In genomic region chr10:133306941-133307379, GRCh38 we compare ENCODE assay signal across 11 cellular contexts. TPM values are rescaled to one million over a fixed set of nuclear protein-coding genes. Genes with fewer than 3 reads are reported as not detected.
A peak's percentile ranks its signal among the peaks of the same experiment; 100 is the strongest.
DNase-seq lines count a peak whose midpoint lies in the region; ATAC-seq, FAIRE-seq and TF ChIP-seq lines count a peak whose summit lies in the region.
"Had no signal": no experiment of that assay in that cellular context is flagged by ENCODE, and none has a peak within 500 bp of the region (broad histone marks: within the 10 kb centered on the region; RNA-seq: fewer than 3 reads in every experiment).

No MANE protein-coding gene starts in this region.

- POLR2A ChIA-PET in activated CD4-positive, alpha-beta memory T cell treated with anti-CD3 and anti-CD28 coated beads, Interleukin-2, amount 10 ng/mL, durations not matched to agents 7 days and 5 days (lab: Charles Lee) = interaction anchor here (1.1 to 2.2 kb wide), 6 partner anchors 8 to 48 kb away, joined by 3 to 18 read pairs (median 5); no protein-coding TSS in a partner anchor

- H3K4me2 ChIP-seq in keratinocyte (ENCODE audit: control insufficient read depth, extremely low read depth, insufficient read depth, low read depth, low read length) = peak overlapping the region; percentile 86

- peaks cover 3% of the 10 kb centered on the region for H4K20me1 ChIP-seq in keratinocyte (ENCODE audit: control insufficient read depth, extremely low read depth, insufficient read depth, low read length)

- H3K36me3 Mint-ChIP-seq in activated T-cell treated with anti-CD3 and anti-CD28 coated beads, Interleukin-2, amount 50 U/mL, for 24 hours (ENCODE audit: low read depth) = peaks cover 68% of the 10 kb centered on the region
- H3K36me3 Mint-ChIP-seq in activated CD4-positive, alpha-beta memory T cell treated with anti-CD3 and anti-CD28 coated beads, Interleukin-2, amount 10 ng/mL, durations not matched to agents 7 days and 5 days (ENCODE audit: low read depth) = peaks cover 24% of the 10 kb centered on the region
- peaks cover 16 to 34% of the 10 kb centered on the region in 2 donors for H3K36me3 Mint-ChIP-seq in stimulated activated naive B cell treated with anti-CD40 and anti-IgM and Interleukin-4, amounts not matched to agents 10 μg/mL and 1 μg/mL and 100 μg/mL, for 72 hours

- FAIRE-seq in keratinocyte (lab: Jason Lieb, UNC) = no peak
- FAIRE-seq: TTC549 had no signal

- no peaks in the 10 kb centered on the region for H3K9me3 Mint-ChIP-seq in activated T-cell treated with anti-CD3 and anti-CD28 coated beads, Interleukin-2, amount 50 U/mL, for 24 hours
- no peaks in the 10 kb centered on the region for H3K9me3 Mint-ChIP-seq in activated CD4-positive, alpha-beta memory T cell treated with anti-CD3 and anti-CD28 coated beads, Interleukin-2, amount 10 ng/mL, durations not matched to agents 7 days and 5 days
- no peaks in the 10 kb centered on the region for H3K9me3 Mint-ChIP-seq in stimulated activated naive B cell treated with anti-CD40 and anti-IgM and Interleukin-4, amounts not matched to agents 10 μg/mL and 1 μg/mL and 100 μg/mL, for 72 hours

- ATAC-seq in stimulated activated naive B cell treated with anti-CD40 and anti-IgM and Interleukin-4, amounts not matched to agents 10 μg/mL and 1 μg/mL and 100 μg/mL, for 72 hours (replicated peaks) = no peak

- H3K27me3 Mint-ChIP-seq in activated T-cell treated with anti-CD3 and anti-CD28 coated beads, Interleukin-2, amount 50 U/mL, for 24 hours = no peaks in the 10 kb centered on the region
- H3K27me3 Mint-ChIP-seq in activated CD4-positive, alpha-beta memory T cell treated with anti-CD3 and anti-CD28 coated beads, Interleukin-2, amount 10 ng/mL, durations not matched to agents 7 days and 5 days = no peaks in the 10 kb centered on the region
- no peaks in the 10 kb centered on the region for H3K27me3 Mint-ChIP-seq in stimulated activated naive B cell treated with anti-CD40 and anti-IgM and Interleukin-4, amounts not matched to agents 10 μg/mL and 1 μg/mL and 100 μg/mL, for 72 hours

- H3K27ac ChIP-seq in keratinocyte (ENCODE audit: control insufficient read depth, insufficient read depth, low read length) (peak overlapping the region; percentile 98), WERI-Rb-1 (no peak overlapping the region)

- CTCF ChIA-PET in activated CD4-positive, alpha-beta memory T cell treated with anti-CD3 and anti-CD28 coated beads, Interleukin-2, amount 10 ng/mL, durations not matched to agents 7 days and 5 days (lab: Charles Lee) = interaction anchor here (1.1 to 2.2 kb wide), 10 partner anchors 8 to 145 kb away, joined by 3 to 19 read pairs (median 6); partner anchors contain the start of gene ADAM8

- peaks cover 58% of the 10 kb centered on the region for H3K79me2 ChIP-seq in keratinocyte (ENCODE audit: control insufficient read depth, insufficient read depth, low read length)

- H3K4me1 Mint-ChIP-seq in activated T-cell treated with anti-CD3 and anti-CD28 coated beads, Interleukin-2, amount 50 U/mL, for 24 hours (ENCODE audit: low read depth) = peaks cover 46% of the 10 kb centered on the region
- H3K4me1 Mint-ChIP-seq in activated CD4-positive, alpha-beta memory T cell treated with anti-CD3 and anti-CD28 coated beads, Interleukin-2, amount 10 ng/mL, durations not matched to agents 7 days and 5 days = peaks cover 29% of the 10 kb centered on the region
- H3K4me1 Mint-ChIP-seq in stimulated activated naive B cell treated with anti-CD40 and anti-IgM and Interleukin-4, amounts not matched to agents 10 μg/mL and 1 μg/mL and 100 μg/mL, for 72 hours = peaks cover 25 to 51% of the 10 kb centered on the region in 2 donors

- peak overlapping the region; percentile 99 for H3K9ac ChIP-seq in keratinocyte (ENCODE audit: control insufficient read depth, extremely low read depth, insufficient read depth, low read length)

- H3K27ac Mint-ChIP-seq in activated T-cell treated with anti-CD3 and anti-CD28 coated beads, Interleukin-2, amount 50 U/mL, for 24 hours = peak overlapping the region; percentile 98
- H3K27ac Mint-ChIP-seq in activated CD4-positive, alpha-beta memory T cell treated with anti-CD3 and anti-CD28 coated beads, Interleukin-2, amount 10 ng/mL, durations not matched to agents 7 days and 5 days = peak overlapping the region; percentile 98
- H3K27ac Mint-ChIP-seq in stimulated activated naive B cell treated with anti-CD40 and anti-IgM and Interleukin-4, amounts not matched to agents 10 μg/mL and 1 μg/mL and 100 μg/mL, for 72 hours = peak overlapping the region; percentile 99

- dilution Hi-C loops in keratinocyte (cut with MboI; ENCODE audit: extremely low pct_ligation_motif_present, low sequenced_read_pairs) = no loop called here

- H3K36me3 ChIP-seq in keratinocyte (ENCODE audit: control insufficient read depth in 2 of 2, extremely low read depth in 1 of 2, insufficient read depth in 2 of 2, low read length in 2 of 2) (peaks cover 11 to 16% of the 10 kb centered on the region in 2 experiments), WERI-Rb-1 (peaks cover 27% of the 10 kb centered on the region)

- TF ChIP-seq CTCF in keratinocyte (optimal IDR thresholded peaks at IDR 0.05 in 1 of 3, IDR thresholded peaks at IDR 0.05 in 1 of 3, conservative IDR thresholded peaks at IDR 0.05 in 1 of 3; ENCODE audit: extremely low read depth in 1 of 3, insufficient read depth in 2 of 3, low read length in 3 of 3) = no peak
- no peak for TF ChIP-seq CTCF in WERI-Rb-1 (IDR thresholded peaks at IDR 0.05; ENCODE audit: low read depth, low read length)

- H3K9me3 ChIP-seq in keratinocyte (ENCODE audit: control insufficient read depth, low read depth, low read length) (no peaks in the 10 kb centered on the region), WERI-Rb-1 (ENCODE audit: severe bottlenecking) (no peaks in the 10 kb centered on the region)

- H3K9me1 ChIP-seq in keratinocyte (ENCODE audit: control insufficient read depth, extremely low read depth, insufficient read depth, low read length) = peaks cover 2% of the 10 kb centered on the region

- H3K4me1 ChIP-seq in keratinocyte (ENCODE audit: control insufficient read depth, extremely low read depth, insufficient read depth, low read length) = peaks cover 9% of the 10 kb centered on the region

- no peaks in the 10 kb centered on the region for H3K27me3 ChIP-seq in keratinocyte (ENCODE audit: control insufficient read depth, extremely low read depth, insufficient read depth, low read length)
- no peaks in the 10 kb centered on the region for H3K27me3 ChIP-seq in WERI-Rb-1 (ENCODE audit: insufficient read depth, low read depth, severe bottlenecking)

- H3K4me3 ChIP-seq in keratinocyte (ENCODE audit: control insufficient read depth in 2 of 3, extremely low read depth in 1 of 3, insufficient read depth in 2 of 3, low read depth in 1 of 3, low read length in 3 of 3) (peak overlapping the region in 1 of 3 experiments; percentile 98), WERI-Rb-1 (ENCODE audit: low read depth, low read length) (no peak overlapping the region)

- peak overlapping the region; percentile 96 for H3K4me3 Mint-ChIP-seq in activated T-cell treated with anti-CD3 and anti-CD28 coated beads, Interleukin-2, amount 50 U/mL, for 24 hours
- H3K4me3 Mint-ChIP-seq in activated CD4-positive, alpha-beta memory T cell treated with anti-CD3 and anti-CD28 coated beads, Interleukin-2, amount 10 ng/mL, durations not matched to agents 7 days and 5 days = peak overlapping the region; percentile 37
- peak overlapping the region; percentile 52 to 98 for H3K4me3 Mint-ChIP-seq in stimulated activated naive B cell treated with anti-CD40 and anti-IgM and Interleukin-4, amounts not matched to agents 10 μg/mL and 1 μg/mL and 100 μg/mL, for 72 hours

- no peak for DNase-seq in activated T-cell treated with anti-CD3 and anti-CD28 coated beads, Interleukin-2, amount 50 U/mL, for 24 hours
- DNase-seq in activated T-cell treated with anti-CD3 and anti-CD28 coated beads for 4 hours (no peak), keratinocyte (ENCODE audit: low read depth, low spot score) (no peak), putamen (ENCODE audit: low spot score) (no peak), CD1c-positive myeloid dendritic cell (ENCODE audit: extremely low spot score) (no peak), WERI-Rb-1 (no peak)
- DNase-seq in activated CD4-positive, alpha-beta memory T cell treated with anti-CD3 and anti-CD28 coated beads, Interleukin-2, amount 10 ng/mL, durations not matched to agents 7 days and 5 days = no peak
- DNase-seq in stimulated activated naive B cell treated with anti-CD40 and anti-IgM and Interleukin-4, amounts not matched to agents 10 μg/mL and 1 μg/mL and 100 μg/mL, for 72 hours = no peak

- H2AFZ ChIP-seq in keratinocyte (ENCODE audit: control insufficient read depth, low read length) = no peak overlapping the region

RNA-seq across cellular contexts. Expression of gene TUBGCP2, which starts 1.7 kb away (rescaled TPM):
- total RNA-seq in activated CD4-positive, alpha-beta memory T cell treated with anti-CD3 and anti-CD28 coated beads, Interleukin-2, amount 10 ng/mL, durations not matched to agents 7 days and 5 days = 10 to 100 TPM; 52.3 to 58.2 TPM
- polyA plus RNA-seq in keratinocyte = 38.0 to 55.8 TPM (median 48.2 TPM) in 3 replicates
- 18.0 TPM for polyA plus RNA-seq in keratinocyte (2011; ENCODE audit: low read depth)
- polyA plus RNA-seq in keratinocyte (2011; cell fraction: cytosol; rRNA removed) = 40.3 and 41.4 TPM in 2 replicates
- 58.3 and 61.5 TPM in 2 replicates for polyA plus RNA-seq in keratinocyte (2011; cell fraction: nucleus; rRNA removed)
- polyA plus RNA-seq in keratinocyte (2012; ENCODE audit: low replicate concordance) = 33.3 and 56.3 TPM in 2 replicates
- 55.2 to 61.1 TPM (median 59.1 TPM) in 3 replicates for polyA minus RNA-seq in keratinocyte
- 64.1 TPM for polyA minus RNA-seq in keratinocyte (2011; cell fraction: cytosol; rRNA and poly(A)+ RNA removed)
- 35.8 and 45.1 TPM in 2 replicates for polyA minus RNA-seq in keratinocyte (2011; cell fraction: nucleus; rRNA and poly(A)+ RNA removed)

RNA-seq across cellular contexts. Expression of gene ZNF511, which starts 1.8 kb away (rescaled TPM):
- total RNA-seq in activated CD4-positive, alpha-beta memory T cell treated with anti-CD3 and anti-CD28 coated beads, Interleukin-2, amount 10 ng/mL, durations not matched to agents 7 days and 5 days = 10 to 100 TPM; 45.7 to 52.7 TPM
- polyA plus RNA-seq in keratinocyte = 15.3 to 22.0 TPM (median 20.2 TPM) in 3 replicates
- polyA plus RNA-seq in keratinocyte (2011; ENCODE audit: low read depth) = 13.8 TPM
- polyA plus RNA-seq in keratinocyte (2011; cell fraction: cytosol; rRNA removed) = 11.8 and 12.5 TPM in 2 replicates
- polyA plus RNA-seq in keratinocyte (2011; cell fraction: nucleus; rRNA removed) = 7.4 and 8.4 TPM in 2 replicates
- 8.7 and 29.5 TPM in 2 replicates for polyA plus RNA-seq in keratinocyte (2012; ENCODE audit: low replicate concordance)
- polyA minus RNA-seq in keratinocyte = 11.4 to 25.4 TPM (median 11.7 TPM) in 3 replicates
- polyA minus RNA-seq in keratinocyte (2011; cell fraction: cytosol; rRNA and poly(A)+ RNA removed) = 15.0 TPM
- 2.8 and 3.7 TPM in 2 replicates for polyA minus RNA-seq in keratinocyte (2011; cell fraction: nucleus; rRNA and poly(A)+ RNA removed)

RNA-seq across cellular contexts. Expression of gene CALY, which starts 29.7 kb away (rescaled TPM):
- total RNA-seq in activated CD4-positive, alpha-beta memory T cell treated with anti-CD3 and anti-CD28 coated beads, Interleukin-2, amount 10 ng/mL, durations not matched to agents 7 days and 5 days = not detected
- polyA plus RNA-seq in keratinocyte = not detected in 3 replicates
- polyA plus RNA-seq in keratinocyte (2011; ENCODE audit: low read depth) = not detected
- polyA plus RNA-seq in keratinocyte (2011; cell fraction: cytosol; rRNA removed) = not detected in 2 replicates
- polyA plus RNA-seq in keratinocyte (2011; cell fraction: nucleus; rRNA removed) = not detected in 2 replicates
- polyA plus RNA-seq in keratinocyte (2012; ENCODE audit: low replicate concordance) = not detected in 2 replicates
- polyA minus RNA-seq in keratinocyte = not detected in 3 replicates
- not detected for polyA minus RNA-seq in keratinocyte (2011; cell fraction: cytosol; rRNA and poly(A)+ RNA removed)
- polyA minus RNA-seq in keratinocyte (2011; cell fraction: nucleus; rRNA and poly(A)+ RNA removed) = not detected in 2 replicates
- total RNA-seq: HT-29 had no signal

RNA-seq across cellular contexts. Expression of gene ADAM8, which starts 30.3 kb away (rescaled TPM):
- total RNA-seq in activated CD4-positive, alpha-beta memory T cell treated with anti-CD3 and anti-CD28 coated beads, Interleukin-2, amount 10 ng/mL, durations not matched to agents 7 days and 5 days = 100 to 1,000 TPM; 206 to 207 TPM
- polyA plus RNA-seq in keratinocyte = 24.9 to 55.4 TPM (median 42.0 TPM) in 3 replicates
- polyA plus RNA-seq in keratinocyte (2011; ENCODE audit: low read depth) = 7.8 TPM
- polyA plus RNA-seq in keratinocyte (2011; cell fraction: cytosol; rRNA removed) = 11.9 and 24.8 TPM in 2 replicates
- polyA plus RNA-seq in keratinocyte (2011; cell fraction: nucleus; rRNA removed) = 109 and 146 TPM in 2 replicates
- polyA plus RNA-seq in keratinocyte (2012; ENCODE audit: low replicate concordance) = 16.9 and 79.9 TPM in 2 replicates
- polyA minus RNA-seq in keratinocyte = 29.4 to 137 TPM (median 55.5 TPM) in 3 replicates
- 57.0 TPM for polyA minus RNA-seq in keratinocyte (2011; cell fraction: cytosol; rRNA and poly(A)+ RNA removed)
- polyA minus RNA-seq in keratinocyte (2011; cell fraction: nucleus; rRNA and poly(A)+ RNA removed) = 109 and 137 TPM in 2 replicates

RNA-seq across cellular contexts. Expression of gene PRAP1, which starts 40.2 kb away (rescaled TPM):
- total RNA-seq in activated CD4-positive, alpha-beta memory T cell treated with anti-CD3 and anti-CD28 coated beads, Interleukin-2, amount 10 ng/mL, durations not matched to agents 7 days and 5 days = not detected
- polyA plus RNA-seq in keratinocyte = not detected in 3 replicates
- not detected for polyA plus RNA-seq in keratinocyte (2011; ENCODE audit: low read depth)
- polyA plus RNA-seq in keratinocyte (2011; cell fraction: cytosol; rRNA removed) = not detected in 2 replicates
- not detected in 2 replicates for polyA plus RNA-seq in keratinocyte (2011; cell fraction: nucleus; rRNA removed)
- not detected in 2 replicates for polyA plus RNA-seq in keratinocyte (2012; ENCODE audit: low replicate concordance)
- polyA minus RNA-seq in keratinocyte = not detected in 3 replicates
- not detected for polyA minus RNA-seq in keratinocyte (2011; cell fraction: cytosol; rRNA and poly(A)+ RNA removed)
- polyA minus RNA-seq in keratinocyte (2011; cell fraction: nucleus; rRNA and poly(A)+ RNA removed) = not detected in 2 replicates
- total RNA-seq: mononuclear cell had no signal

Comparison
In these comparisons a context has a peak if more than half of its experiments do, and no peak if none do; other contexts are left out.
1. H3K4me3 Mint-ChIP-seq: peak in every context shown above with its lines; median percentile 96 in activated T-cell treated with anti-CD3 and anti-CD28 coated beads, Interleukin-2, amount 50 U/mL, for 24 hours; 75 in stimulated activated naive B cell treated with anti-CD40 and anti-IgM and Interleukin-4, amounts not matched to agents 10 μg/mL and 1 μg/mL and 100 μg/mL, for 72 hours; 37 in activated CD4-positive, alpha-beta memory T cell treated with anti-CD3 and anti-CD28 coated beads, Interleukin-2, amount 10 ng/mL, durations not matched to agents 7 days and 5 days.